7 cellular contexts compared by ENCODE assay signal in the genomic region with DNA sequence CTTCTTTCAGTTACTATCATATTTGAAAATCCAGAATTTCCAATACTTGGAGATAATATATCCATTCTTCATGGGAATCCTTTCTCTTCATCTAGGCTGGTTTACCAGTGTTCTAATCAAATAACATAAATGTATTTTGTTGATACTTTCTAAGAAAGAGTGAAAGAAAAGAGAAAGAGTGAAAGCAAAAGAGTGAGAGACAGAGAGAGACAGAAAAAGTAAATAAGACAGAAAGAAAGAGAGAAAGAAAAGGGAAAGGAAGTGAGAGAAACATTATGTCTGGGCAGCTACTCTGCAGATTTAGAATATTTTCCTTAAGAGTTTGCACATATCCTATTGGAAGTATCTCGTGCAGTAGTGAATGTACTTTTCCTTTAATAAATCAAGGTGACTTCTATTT.
"Had no signal": no experiment of that assay in that cellular context is flagged by ENCODE, and none has a peak within 500 bp of the region (broad histone marks: within the 10 kb centered on the region; RNA-seq: fewer than 3 reads in every experiment).

No MANE protein-coding gene starts in this region.

- H2AFZ ChIP-seq: GM23248 had no signal

- H3K36me3 ChIP-seq: HAP-1 had no signal

- DNase-seq: GM23248, GOT3, H7, IMR-90 had no signal

- ATAC-seq: HCT116, K562 had no signal

- H3K9ac ChIP-seq: GM23248 had no signal

- H3K27ac ChIP-seq: GM23248 had no signal

- H3K4me3 ChIP-seq: GM23248, HAP-1, K562 had no signal

- H3K9me3 ChIP-seq: HAP-1 had no signal

- H3K4me1 ChIP-seq: HAP-1 had no signal
